In the genomic region with DNA sequence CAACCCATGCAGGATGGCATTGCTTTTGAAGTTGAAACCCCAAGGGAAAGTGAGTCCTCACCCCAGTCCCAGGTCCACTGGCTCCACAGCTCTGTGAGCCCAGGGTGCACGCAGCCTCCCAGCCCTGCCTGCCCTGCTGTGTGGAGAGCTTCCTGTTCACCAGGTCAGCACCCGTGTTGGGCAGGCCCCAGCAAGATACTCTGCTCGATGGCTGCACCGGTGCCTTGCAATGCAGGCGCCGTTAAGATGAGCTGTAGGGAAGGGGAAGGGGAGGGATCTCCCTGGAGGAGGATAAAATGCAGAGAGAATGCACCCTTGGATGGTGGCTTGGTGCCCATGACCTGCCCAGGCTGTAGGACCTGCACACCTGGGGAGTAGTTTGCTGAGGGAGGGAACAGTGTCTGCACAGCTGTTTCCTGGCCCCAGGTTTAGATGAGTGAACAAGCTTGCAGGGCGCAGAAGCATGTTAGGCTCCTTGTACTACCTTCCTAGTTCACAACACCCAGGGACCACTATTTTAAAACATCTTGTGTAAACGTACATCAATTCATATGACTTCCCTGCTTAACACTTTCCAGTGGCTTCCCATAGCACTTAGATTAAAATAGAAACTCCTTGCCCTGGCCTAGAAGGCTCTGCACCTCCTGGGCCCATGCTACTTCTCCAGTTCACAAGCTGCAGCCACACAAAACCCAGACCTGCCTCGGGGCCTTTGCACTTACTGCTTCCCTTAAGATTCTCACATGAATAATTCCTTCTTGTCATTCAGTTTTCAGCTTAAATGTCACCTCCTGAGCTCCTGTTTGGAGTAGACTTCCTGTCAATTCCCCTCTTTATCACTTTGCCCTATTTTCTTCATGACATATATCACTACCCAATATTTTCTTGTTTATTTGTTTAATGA, we compare ENCODE assay signal across 1 cellular context.
TF ChIP-seq lines count a peak whose summit lies in the region.

No MANE protein-coding gene starts in this region.

TF ChIP-seq in Ishikawa, 13 proteins besides CTCF, POLR2A, EP300 and RAD21:
- TF ChIP-seq MAX (IDR thresholded peaks at IDR 0.05) (peak; percentile 42; the same call in 1 of the 2 replicates), REST (IDR thresholded peaks at IDR 0.05; ENCODE audit: low read depth) (no peak), TEAD4 (IDR thresholded peaks at IDR 0.05) (peak; percentile 54), ZBTB7A (IDR thresholded peaks at IDR 0.05; ENCODE audit: low read depth) (no peak), EGR1 (IDR thresholded peaks at IDR 0.05) (no peak), TAF1 (IDR thresholded peaks at IDR 0.05; ENCODE audit: low read depth) (no peak), TCF12 (IDR thresholded peaks at IDR 0.05; ENCODE audit: low read depth) (peak; percentile 61), CREB1 (IDR thresholded peaks at IDR 0.05; ENCODE audit: low read depth) (no peak), FOXM1 (IDR thresholded peaks at IDR 0.05; ENCODE audit: borderline replicate concordance, low read depth) (no peak), CEBPB (IDR thresholded peaks at IDR 0.05) (no peak), YY1 (IDR thresholded peaks at IDR 0.05; ENCODE audit: low read depth) (no peak), NFIC (IDR thresholded peaks at IDR 0.05) (peak; percentile 64)
- TF ChIP-seq, protein P1, sequence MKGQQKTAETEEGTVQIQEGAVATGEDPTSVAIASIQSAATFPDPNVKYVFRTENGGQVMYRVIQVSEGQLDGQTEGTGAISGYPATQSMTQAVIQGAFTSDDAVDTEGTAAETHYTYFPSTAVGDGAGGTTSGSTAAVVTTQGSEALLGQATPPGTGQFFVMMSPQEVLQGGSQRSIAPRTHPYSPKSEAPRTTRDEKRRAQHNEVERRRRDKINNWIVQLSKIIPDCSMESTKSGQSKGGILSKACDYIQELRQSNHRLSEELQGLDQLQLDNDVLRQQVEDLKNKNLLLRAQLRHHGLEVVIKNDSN (IDR thresholded peaks at IDR 0.05) = no peak
